In genomic region chr21:27917956-27918355, GRCh38 we compare ENCODE assay signal across 6 cellular contexts.
DNase-seq lines count a peak whose midpoint lies in the region; FAIRE-seq and TF ChIP-seq lines count a peak whose summit lies in the region.
"Not testable (repeated sequence)": the region's sequence is repeated elsewhere in the genome, so short reads cannot be mapped to it uniquely, and the experiment has no call there.

No MANE protein-coding gene starts in this region.

- H3K9me3 Mint-ChIP-seq in astrocyte (ENCODE audit: unreplicated experiment) = not testable (repeated sequence)

- peak; percentile 37 for FAIRE-seq in astrocyte (lab: Jason Lieb, UNC)

- H3K27ac ChIP-seq in astrocyte (ENCODE audit: low read depth, low read length) = not testable (repeated sequence)

- DNase-seq in EH (ENCODE audit: low read depth) = peak; percentile 6
- DNase-seq in NCI-H226 = peak; percentile 24
- peak; percentile 10 for DNase-seq in astrocyte (ENCODE audit: low read depth)
- DNase-seq in choroid plexus epithelial cell (ENCODE audit: low read depth) = peak; percentile 47
- peak; percentile 51 for DNase-seq in fibroblast of pulmonary artery (ENCODE audit: low read depth)
- DNase-seq in iris pigment epithelial cell (ENCODE audit: low read depth) = peak; percentile 45

- not testable (repeated sequence) for H3K79me2 ChIP-seq in astrocyte (ENCODE audit: insufficient read depth, low read length)

- H3K4me3 Mint-ChIP-seq in astrocyte (ENCODE audit: unreplicated experiment) = not testable (repeated sequence)

- not testable (repeated sequence) for H3K9ac ChIP-seq in astrocyte (ENCODE audit: low read length)

- H3K4me1 ChIP-seq in astrocyte (ENCODE audit: insufficient read depth, low read length) = not testable (repeated sequence)

- not testable (repeated sequence) for TF ChIP-seq CTCF in astrocyte (IDR thresholded peaks at IDR 0.05; ENCODE audit: insufficient read depth, low read depth, low read length); choroid plexus epithelial cell (conservative IDR thresholded peaks at IDR 0.05; ENCODE audit: low read depth, low read length); fibroblast of pulmonary artery (IDR thresholded peaks at IDR 0.05; ENCODE audit: low read length, missing control alignments)

- not testable (repeated sequence) for H3K27me3 ChIP-seq in astrocyte (ENCODE audit: insufficient read depth, low read length)

- not testable (repeated sequence) for H3K27ac Mint-ChIP-seq in astrocyte (ENCODE audit: unreplicated experiment)

- not testable (repeated sequence) for H3K9me3 ChIP-seq in astrocyte (ENCODE audit: insufficient read depth, low read depth, low read length)

- H3K36me3 Mint-ChIP-seq in astrocyte (ENCODE audit: low read depth, unreplicated experiment) = not testable (repeated sequence)

- not testable (repeated sequence) for H2AFZ ChIP-seq in astrocyte (ENCODE audit: low read depth, low read length)

- H4K20me1 ChIP-seq in astrocyte (ENCODE audit: insufficient read depth, low read length) = not testable (repeated sequence)

- H3K27me3 Mint-ChIP-seq in astrocyte (ENCODE audit: low read depth, unreplicated experiment) = not testable (repeated sequence)

- not testable (repeated sequence) for H3K4me3 ChIP-seq in astrocyte (ENCODE audit: insufficient read depth, low read depth, low read length); choroid plexus epithelial cell (ENCODE audit: low read depth, low read length); fibroblast of pulmonary artery (replicated peaks; ENCODE audit: low read depth, low read length)

- H3K36me3 ChIP-seq in astrocyte (ENCODE audit: insufficient read depth, low read length) = not testable (repeated sequence)

- not testable (repeated sequence) for H3K4me1 Mint-ChIP-seq in astrocyte (ENCODE audit: low read depth, unreplicated experiment)

- not testable (repeated sequence) for H3K4me2 ChIP-seq in astrocyte (ENCODE audit: low read length)
